Comparison of ENCODE assay signal across 16 cellular contexts in the genomic region with DNA sequence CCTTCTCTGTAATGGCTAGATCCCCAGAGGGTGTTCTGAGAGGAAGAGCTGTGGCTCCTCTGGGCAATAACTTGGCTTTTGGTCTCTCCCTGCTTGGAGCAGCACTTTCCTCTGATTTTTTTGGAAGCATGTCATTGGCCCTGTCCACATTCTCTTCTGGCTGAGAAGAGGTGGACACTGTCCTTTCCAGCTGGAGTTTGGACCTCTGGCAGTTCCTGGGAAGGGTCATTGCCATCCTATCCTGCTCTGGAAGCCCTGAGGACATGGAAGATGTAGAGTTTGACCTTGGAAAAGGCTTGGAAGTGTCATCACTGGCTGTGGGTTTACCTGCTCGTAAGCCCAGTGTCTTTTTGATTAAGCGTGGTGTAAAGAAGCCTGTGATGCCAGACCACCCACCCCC. TPM values are rescaled to one million over a fixed set of nuclear protein-coding genes. Genes with fewer than 3 reads are reported as not detected.
DNase-seq lines count a peak whose midpoint lies in the region; ATAC-seq and TF ChIP-seq lines count a peak whose summit lies in the region.
"Had no signal": no experiment of that assay in that cellular context is flagged by ENCODE, and none has a peak within 500 bp of the region (broad histone marks: within the 10 kb centered on the region; RNA-seq: fewer than 3 reads in every experiment).

No MANE protein-coding gene starts in this region.

- POLR2A ChIA-PET in AG04450 (lab: Yijun Ruan, JAX) (no interaction called here), IMR-90 (lab: Charles Lee; ENCODE audit: unreplicated experiment) (no interaction called here)

- CTCF ChIA-PET in AG04450 (lab: Charles Lee) (interaction anchor here (0.8 to 2.9 kb wide), 2 partner anchors 12 to 809 kb away, joined by 3 to 18 read pairs; no protein-coding TSS in a partner anchor), IMR-90 (lab: Yijun Ruan, JAX) (no interaction called here)

- no peak overlapping the region for H4K5ac ChIP-seq in IMR-90 (ENCODE audit: low read depth, low read length)

- H3K9me1 ChIP-seq in IMR-90 (ENCODE audit: insufficient read depth, low read length): peaks cover 8% of the 10 kb centered on the region

- H3K14ac ChIP-seq in IMR-90 (replicated peaks; ENCODE audit: low read depth, low read length): 0 out of 2 replicates have a peak overlapping the region, but pooled peaks have one; percentile 2

- H4K91ac ChIP-seq in IMR-90 (ENCODE audit: insufficient read depth, low read depth, low read length): no peak overlapping the region

- no peak for ATAC-seq in IMR-90 (ENCODE audit: low read depth)
- ATAC-seq: GM23338 had no signal

- no peak overlapping the region for H2AK5ac ChIP-seq in IMR-90 (ENCODE audit: low read depth, low read length)

- no peak for TF ChIP-seq RAD21 in IMR-90 (IDR thresholded peaks at IDR 0.05; ENCODE audit: low read length)

- H2AK9ac ChIP-seq in IMR-90 (replicated peaks; ENCODE audit: low read depth, low read length, poor library complexity): no peak overlapping the region

- no peak overlapping the region for H2BK15ac ChIP-seq in IMR-90 (ENCODE audit: low read depth, low read length)

- H2AFZ ChIP-seq in IMR-90 (replicated peaks; ENCODE audit: low read length, poor library complexity): no peak overlapping the region
- no peak overlapping the region for H2AFZ ChIP-seq in osteoblast (ENCODE audit: low read length)
- H2AFZ ChIP-seq: GM23338 had no signal

- no peak overlapping the region for H3K18ac ChIP-seq in IMR-90 (ENCODE audit: low read depth, low read length)

- H2BK20ac ChIP-seq in IMR-90 (ENCODE audit: low read depth, low read length): no peak overlapping the region

- DNase-seq in AG04450 (ENCODE audit: low read depth, low spot score) (no peak), IMR-90 (no peak), endothelial cell (ENCODE audit: low spot score) (no peak), osteoblast (ENCODE audit: insufficient read length, low spot score, missing footprints) (peak; percentile 39), NCI-H1092 (lab: John Stamatoyannopoulos, UW) (no peak), GM19240 (ENCODE audit: insufficient read length, low spot score) (no peak), OCI-M1 (lab: John Stamatoyannopoulos, UW) (no peak)
- DNase-seq in stimulated activated CD8-positive, alpha-beta memory T cell treated with anti-CD3 and anti-CD28 coated beads, Interleukin-4, amount 100 ng/mL, for 48 hours: no peak
- DNase-seq: 8988T; C1 segment of cervical spinal cord; CD4-positive, CD25-positive, alpha-beta regulatory T cell; CD8-positive, alpha-beta memory T cell; COR-L47; HCEC 1CT had no signal

- no CpG with 5 or more reads among the region's 2 CpGs for WGBS in IMR-90 (ENCODE audit: extremely low coverage in 2 of 2, insufficient read length in 1 of 2), 2 experiments

- H3K4me3 ChIP-seq in AG04450 (ENCODE audit: low read depth, low read length) (no peak overlapping the region), IMR-90 (ENCODE audit: insufficient read depth, low read depth, low read length) (no peak overlapping the region), osteoblast (ENCODE audit: insufficient read depth, low read length) (no peak overlapping the region)
- H3K4me3 ChIP-seq: GM23338 had no signal

- H4K20me1 ChIP-seq in IMR-90 (ENCODE audit: insufficient read depth, low read length): peaks cover 24% of the 10 kb centered on the region
- peaks cover 11% of the 10 kb centered on the region for H4K20me1 ChIP-seq in osteoblast (ENCODE audit: insufficient read depth, low read length)

- TF ChIP-seq POLR2A in IMR-90 (IDR thresholded peaks at IDR 0.05; ENCODE audit: low read depth, low read length): no peak

- H3K9me3 ChIP-seq in AG04450 (ENCODE audit: control insufficient read depth, insufficient read depth, low read length) (no peaks in the 10 kb centered on the region), IMR-90 (ENCODE audit: control insufficient read depth, insufficient read depth, low read length) (no peaks in the 10 kb centered on the region), osteoblast (ENCODE audit: low read depth, low read length) (no peaks in the 10 kb centered on the region)

- intact Hi-C loops in IMR-90 (cut with micrococcal nuclease): no loop called here

- peaks cover 40% of the 10 kb centered on the region for H3K36me3 Mint-ChIP-seq in endothelial cell (ENCODE audit: low read depth, unreplicated experiment)

- H2BK120ac ChIP-seq in IMR-90 (ENCODE audit: low read depth, low read length): no peak overlapping the region

- BruUV-seq in IMR-90 (replicated peaks; lab: Mats Ljungman, UMichigan): no TSS peak

- no peak overlapping the region for H4K8ac ChIP-seq in IMR-90 (ENCODE audit: low read depth in 2 of 2, low read length in 2 of 2)

- H3K4me1 ChIP-seq in IMR-90 (ENCODE audit: control insufficient read depth, insufficient read depth, low read length): peaks cover 10% of the 10 kb centered on the region
- H3K4me1 ChIP-seq in osteoblast (ENCODE audit: insufficient read depth, low read length): no peaks in the 10 kb centered on the region

- H3K27me3 ChIP-seq in AG04450 (ENCODE audit: control insufficient read depth, insufficient read depth, low read length): no peaks in the 10 kb centered on the region
- no peaks in the 10 kb centered on the region for H3K27me3 ChIP-seq in IMR-90 (ENCODE audit: control insufficient read depth, insufficient read depth, low read length)
- no peaks in the 10 kb centered on the region for H3K27me3 ChIP-seq in osteoblast (ENCODE audit: insufficient read depth, low read length)

- H3K27ac Mint-ChIP-seq in endothelial cell (ENCODE audit: unreplicated experiment): no peak overlapping the region
- H3K27ac Mint-ChIP-seq: B cell; CD8-positive, alpha-beta memory T cell; GM23338 had no signal

- no peak overlapping the region for H3K9ac ChIP-seq in IMR-90 (ENCODE audit: low read depth, low read length)

- H3K79me1 ChIP-seq in IMR-90 (ENCODE audit: low read depth in 1 of 2, low read length in 2 of 2): peaks cover 36 to 70% of the 10 kb centered on the region in 2 experiments

- peak overlapping the region; percentile 65 for H3K4me3 Mint-ChIP-seq in endothelial cell (ENCODE audit: unreplicated experiment)
- H3K4me3 Mint-ChIP-seq: B cell; CD4-positive, CD25-positive, alpha-beta regulatory T cell; CD8-positive, alpha-beta memory T cell; GM23338 had no signal

- no peak overlapping the region for H2BK5ac ChIP-seq in IMR-90 (ENCODE audit: low read depth, low read length, poor library complexity, severe bottlenecking)

- no peak overlapping the region for H3K4ac ChIP-seq in IMR-90 (ENCODE audit: low read depth, low read length)

- H3K23ac ChIP-seq in IMR-90 (ENCODE audit: low read depth, low read length): no peak overlapping the region

- no peak overlapping the region for H3K4me2 ChIP-seq in IMR-90 (ENCODE audit: low read depth, low read length)
- no peak overlapping the region for H3K4me2 ChIP-seq in osteoblast (ENCODE audit: insufficient read depth, low read length)
- H3K4me2 ChIP-seq: GM23338 had no signal

- no peak for TF ChIP-seq CTCF in AG04450 (IDR thresholded peaks at IDR 0.05; ENCODE audit: low read depth, low read length)
- no peak for TF ChIP-seq CTCF in IMR-90 (conservative IDR thresholded peaks at IDR 0.05; ENCODE audit: low read depth, low read length)
- TF ChIP-seq CTCF in endothelial cell (IDR thresholded peaks at IDR 0.05; ENCODE audit: unreplicated experiment): no peak
- TF ChIP-seq CTCF in osteoblast (IDR thresholded peaks at IDR 0.05; ENCODE audit: extremely low read depth, low read depth, low read length): no peak

- no peaks in the 10 kb centered on the region for H3K4me1 Mint-ChIP-seq in endothelial cell (ENCODE audit: unreplicated experiment)
- H3K4me1 Mint-ChIP-seq: B cell; CD8-positive, alpha-beta memory T cell had no signal

- peaks cover 6% of the 10 kb centered on the region for H3K27me3 Mint-ChIP-seq in endothelial cell (ENCODE audit: unreplicated experiment)
- H3K27me3 Mint-ChIP-seq: B cell; CD4-positive, CD25-positive, alpha-beta regulatory T cell; CD8-positive, alpha-beta memory T cell had no signal

- in situ Hi-C loops in IMR-90 (cut with MboI; ENCODE audit: low sequenced_read_pairs): no loop called here

- H3K9me3 Mint-ChIP-seq in endothelial cell (ENCODE audit: unreplicated experiment): no peaks in the 10 kb centered on the region
- H3K9me3 Mint-ChIP-seq: CD4-positive, CD25-positive, alpha-beta regulatory T cell; CD8-positive, alpha-beta memory T cell; GM23338 had no signal

- peaks cover 41% of the 10 kb centered on the region for H3K36me3 ChIP-seq in IMR-90 (ENCODE audit: control insufficient read depth, insufficient read depth, low read length)
- H3K36me3 ChIP-seq in osteoblast (ENCODE audit: insufficient read depth, low read length): peaks cover 88% of the 10 kb centered on the region

- H3K27ac ChIP-seq in AG04450 (ENCODE audit: low read depth, low read length) (peak overlapping the region; percentile 2), IMR-90 (ENCODE audit: insufficient read depth, low read length) (no peak overlapping the region), osteoblast (ENCODE audit: low read depth, low read length) (no peak overlapping the region)

- no peak overlapping the region for H3K56ac ChIP-seq in IMR-90 (ENCODE audit: extremely low read depth, insufficient read depth, low read length)

- H3K79me2 ChIP-seq in osteoblast (ENCODE audit: insufficient read depth, low read length): peaks cover 79% of the 10 kb centered on the region

- dilution Hi-C loops in IMR-90 (cut with HindIII; ENCODE audit: low sequenced_read_pairs, unreplicated experiment): no loop called here

TF ChIP-seq in IMR-90, 13 proteins besides CTCF, POLR2A, EP300 and RAD21 (continues in another document):
- TF ChIP-seq MXI1 (IDR thresholded peaks at IDR 0.05; ENCODE audit: borderline replicate concordance, low read depth, low read length) (no peak), RCOR1 (IDR thresholded peaks at IDR 0.05; ENCODE audit: insufficient replicate concordance, low read length) (no peak), BHLHE40 (IDR thresholded peaks at IDR 0.05; ENCODE audit: low read depth, low read length) (no peak)
- TF ChIP-seq, protein P1, sequence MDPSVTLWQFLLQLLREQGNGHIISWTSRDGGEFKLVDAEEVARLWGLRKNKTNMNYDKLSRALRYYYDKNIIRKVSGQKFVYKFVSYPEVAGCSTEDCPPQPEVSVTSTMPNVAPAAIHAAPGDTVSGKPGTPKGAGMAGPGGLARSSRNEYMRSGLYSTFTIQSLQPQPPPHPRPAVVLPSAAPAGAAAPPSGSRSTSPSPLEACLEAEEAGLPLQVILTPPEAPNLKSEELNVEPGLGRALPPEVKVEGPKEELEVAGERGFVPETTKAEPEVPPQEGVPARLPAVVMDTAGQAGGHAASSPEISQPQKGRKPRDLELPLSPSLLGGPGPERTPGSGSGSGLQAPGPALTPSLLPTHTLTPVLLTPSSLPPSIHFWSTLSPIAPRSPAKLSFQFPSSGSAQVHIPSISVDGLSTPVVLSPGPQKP (IDR thresholded peaks at IDR 0.05; ENCODE audit: borderline replicate concordance, low read depth, low read length): no peak

RNA-seq across cellular contexts. Expression of a gene that starts 26.8 kb away (rescaled TPM):
- 16.8 and 25.4 TPM in 2 replicates for polyA plus RNA-seq in AG04450 (2011; rRNA removed)
- 27.2 and 37.6 TPM in 2 replicates for polyA minus RNA-seq in AG04450 (2011; rRNA and poly(A)+ RNA removed)
- total RNA-seq in IMR-90 (2012; rRNA removed): 11.9 and 16.8 TPM in 2 replicates
- polyA plus RNA-seq in IMR-90 (2012; rRNA removed): 22.2 and 22.7 TPM in 2 replicates
- 23.9 and 24.0 TPM in 2 replicates for polyA plus RNA-seq in IMR-90 (2012; cell fraction: cytosol; rRNA removed)
- polyA plus RNA-seq in IMR-90 (2012; cell fraction: nucleus; rRNA removed; ENCODE audit: low replicate concordance): 17.2 and 26.3 TPM in 2 replicates
- 15.2 TPM for total RNA-seq in endothelial cell (ENCODE audit: unreplicated experiment)
- total RNA-seq in osteoblast: 34.2 and 44.2 TPM in 2 replicates
